In genomic region chr1:113836534-113836933, GRCh38 we compare ENCODE assay signal across 24 cellular contexts. TPM values are rescaled to one million over a fixed set of nuclear protein-coding genes. Genes with fewer than 3 reads are reported as not detected.
A peak's percentile ranks its signal among the peaks of the same experiment; 100 is the strongest.
DNase-seq lines count a peak whose midpoint lies in the region; ATAC-seq, FAIRE-seq and TF ChIP-seq lines count a peak whose summit lies in the region.
"Had no signal": no experiment of that assay in that cellular context is flagged by ENCODE, and none has a peak within 500 bp of the region (broad histone marks: within the 10 kb centered on the region; RNA-seq: fewer than 3 reads in every experiment).

No MANE protein-coding gene starts in this region.

- DNase-seq in CD8-positive, alpha-beta memory T cell = no peak
- DNase-seq in K562 (ENCODE audit: extremely low read depth in 1 of 4, low spot score in 3 of 4) = no peak
- no peak for DNase-seq in stimulated activated effector memory CD8-positive, alpha-beta T cell treated with anti-CD3 and anti-CD28 coated beads, Interleukin-12 subunit alpha, Interleukin-12 subunit beta, amount 100 ng/mL, for 72 hours (ENCODE audit: low spot score in 2 of 2)
- DNase-seq in DMS153 (lab: John Stamatoyannopoulos, UW) = no peak
- DNase-seq in HK-2 (ENCODE audit: unreplicated experiment) = no peak
- DNase-seq: 8988T; ACHN; AML-193; BE2C; Calu3; CD4-positive, alpha-beta T cell; COR-L47; DMS79; EL; GDM1; GOT3; H7; HCEC 1CT had no signal

- TF ChIP-seq RAD21 in K562 (CRISPR knock-in tag; conservative IDR thresholded peaks at IDR 0.05 in 1 of 2, IDR thresholded peaks at IDR 0.05 in 1 of 2) = no peak

- no peaks in the 10 kb centered on the region for H3K9me2 ChIP-seq in Loucy (replicated peaks; ENCODE audit: low read depth, low read length)

- peak overlapping the region; percentile 17 for H3K9ac ChIP-seq in Loucy (ENCODE audit: low read depth, low read length, poor library complexity, severe bottlenecking)
- no peak overlapping the region for H3K9ac ChIP-seq in K562 (ENCODE audit: insufficient read depth in 1 of 2, low read depth in 2 of 2, low read length in 2 of 2)
- H3K9ac ChIP-seq: BLaER1 treated with 17β-estradiol and CSF1 and Interleukin-3, amounts not matched to agents 10 nM and 100 nM had no signal

- no peak overlapping the region for H2AFZ ChIP-seq in Loucy (ENCODE audit: low read length)
- H2AFZ ChIP-seq in K562 (ENCODE audit: low read depth, low read length) = no peak overlapping the region

- no peak for FAIRE-seq in K562 (lab: Jason Lieb, UNC)
- FAIRE-seq: A549 had no signal

- no peaks in the 10 kb centered on the region for H3K4me1 ChIP-seq in CD8-positive, alpha-beta memory T cell (ENCODE audit: insufficient read depth, low read length)
- no peaks in the 10 kb centered on the region for H3K4me1 ChIP-seq in Loucy (ENCODE audit: insufficient read depth, low read length, poor library complexity, severe bottlenecking)
- H3K4me1 ChIP-seq in K562 (replicated peaks in 1 of 2; ENCODE audit: control insufficient read depth in 2 of 2, insufficient read depth in 2 of 2, low read length in 2 of 2) = no peaks in the 10 kb centered on the region
- H3K4me1 ChIP-seq: A549, BE2C had no signal

- CTCF ChIA-PET in CD8-positive, alpha-beta memory T cell (lab: Charles Lee) = interaction anchor here (0.6 to 2.4 kb wide), 10 partner anchors 68 to 446 kb away, joined by 3 to 35 read pairs (median 6); partner anchors contain the start of genes AP4B1, DCLRE1B and HIPK1
- CTCF ChIA-PET in K562 (lab: Yijun Ruan, JAX; ENCODE audit: low intra/inter-chr PET ratio) = interaction anchor here (0.7 to 1.9 kb wide), 5 partner anchors 68 to 447 kb away, joined by 3 to 23 read pairs (median 3); partner anchors contain the start of genes AP4B1 and DCLRE1B

- H3K36me3 ChIP-seq in CD8-positive, alpha-beta memory T cell (ENCODE audit: insufficient read depth, low read length) = peaks cover 11% of the 10 kb centered on the region
- H3K36me3 ChIP-seq in Loucy (ENCODE audit: insufficient read depth, low read length) (peaks cover 21% of the 10 kb centered on the region; the same call in 1 of the 2 replicates), K562 (ENCODE audit: control insufficient read depth, insufficient read depth, low read length) (no peaks in the 10 kb centered on the region)
- H3K36me3 ChIP-seq: BE2C had no signal

- intact Hi-C loops in K562 (cut with micrococcal nuclease) = loop anchor here (5.0 kb wide), 2 partner anchors 111 to 141 kb away; partner anchors contain the start of gene OLFML3

- H3K27me3 Mint-ChIP-seq in CD8-positive, alpha-beta memory T cell = no peaks in the 10 kb centered on the region
- H3K27me3 Mint-ChIP-seq: CD4-positive, alpha-beta T cell had no signal

- peak overlapping the region in 5 of 8 donors; percentile 38 to 89 (median 70) for H3K27ac Mint-ChIP-seq in CD8-positive, alpha-beta memory T cell
- H3K27ac Mint-ChIP-seq in stimulated activated effector memory CD8-positive, alpha-beta T cell treated with anti-CD3 and anti-CD28 coated beads, Interleukin-12 subunit alpha, Interleukin-12 subunit beta, amount 100 ng/mL, for 72 hours = peak overlapping the region; percentile 20

- WGBS in K562 (ENCODE audit: insufficient coverage, low coverage, missing lambda C conversion rate) = 71% methylated on average over 1 of the region's 1 CpG

- no peaks in the 10 kb centered on the region for H3K79me2 ChIP-seq in Loucy (ENCODE audit: insufficient read depth, low read length)
- H3K79me2 ChIP-seq in K562 (ENCODE audit: control insufficient read depth, insufficient read depth, low read length) = no peaks in the 10 kb centered on the region

- no peak overlapping the region for H3K4me3 ChIP-seq in CD8-positive, alpha-beta memory T cell (ENCODE audit: low read length)
- H3K4me3 ChIP-seq in Loucy (ENCODE audit: low read length, poor library complexity, severe bottlenecking) (no peak overlapping the region), K562 (no peak overlapping the region)
- H3K4me3 ChIP-seq: A549; BLaER1 treated with 17β-estradiol and CSF1 and Interleukin-3, amounts not matched to agents 10 nM and 100 nM; GM12878 had no signal

- no peaks in the 10 kb centered on the region for H4K20me1 ChIP-seq in Loucy (ENCODE audit: insufficient read depth, low read length, poor library complexity, severe bottlenecking)
- H4K20me1 ChIP-seq in K562 (replicated peaks; ENCODE audit: control insufficient read depth, insufficient read depth, low read length) = no peaks in the 10 kb centered on the region
- H4K20me1 ChIP-seq: BLaER1 treated with 17β-estradiol and CSF1 and Interleukin-3, amounts not matched to agents 10 nM and 100 nM had no signal

- peaks cover 9 to 14% (median 10%) of the 10 kb centered on the region in 3 donors for H3K4me1 Mint-ChIP-seq in CD8-positive, alpha-beta memory T cell
- no peaks in the 10 kb centered on the region for H3K4me1 Mint-ChIP-seq in stimulated activated effector memory CD8-positive, alpha-beta T cell treated with anti-CD3 and anti-CD28 coated beads, Interleukin-12 subunit alpha, Interleukin-12 subunit beta, amount 100 ng/mL, for 72 hours
- H3K4me1 Mint-ChIP-seq: CD14-positive monocyte had no signal

- H3K9me3 Mint-ChIP-seq in CD8-positive, alpha-beta memory T cell = no peaks in the 10 kb centered on the region
- no peaks in the 10 kb centered on the region for H3K9me3 Mint-ChIP-seq in stimulated activated effector memory CD8-positive, alpha-beta T cell treated with anti-CD3 and anti-CD28 coated beads, Interleukin-12 subunit alpha, Interleukin-12 subunit beta, amount 100 ng/mL, for 72 hours
- H3K9me3 Mint-ChIP-seq: CD4-positive, alpha-beta T cell had no signal

- BruUV-seq in K562 (replicated peaks; lab: Mats Ljungman, UMichigan) = no TSS peak

- no peaks in the 10 kb centered on the region for H3K27me3 ChIP-seq in CD8-positive, alpha-beta memory T cell (ENCODE audit: insufficient read depth, low read length, poor library complexity, severe bottlenecking)
- no peaks in the 10 kb centered on the region for H3K27me3 ChIP-seq in Loucy (ENCODE audit: insufficient read depth, low read length, poor library complexity, severe bottlenecking)
- no peaks in the 10 kb centered on the region for H3K27me3 ChIP-seq in K562 (ENCODE audit: control insufficient read depth in 2 of 2, insufficient read depth in 2 of 2, low read length in 2 of 2)
- H3K27me3 ChIP-seq: BLaER1 treated with 17β-estradiol and CSF1 and Interleukin-3, amounts not matched to agents 10 nM and 100 nM had no signal

- ATAC-seq in K562 (no peak), GM18858 (IDR thresholded peaks at IDR 0.05; ENCODE audit: unreplicated experiment) (no peak)
- ATAC-seq in stimulated activated effector memory CD8-positive, alpha-beta T cell treated with anti-CD3 and anti-CD28 coated beads, Interleukin-12 subunit alpha, Interleukin-12 subunit beta, amount 100 ng/mL, for 72 hours = no peak
- ATAC-seq: A549, GM12878 had no signal

- H3K4me2 ChIP-seq in Loucy (ENCODE audit: low read depth, low read length, poor library complexity, severe bottlenecking) = no peak overlapping the region
- no peak overlapping the region for H3K4me2 ChIP-seq in K562 (ENCODE audit: insufficient read depth, low read length)
- H3K4me2 ChIP-seq: BLaER1 treated with 17β-estradiol and CSF1 and Interleukin-3, amounts not matched to agents 10 nM and 100 nM had no signal

- in situ Hi-C loops in K562 (cut with MboI) = no loop called here

- POLR2A ChIA-PET in CD8-positive, alpha-beta memory T cell (lab: Charles Lee) = interaction anchor here (2.4 to 2.7 kb wide), 2 partner anchors 68 to 93 kb away, joined by 10 to 14 read pairs; partner anchors contain the start of genes AP4B1, DCLRE1B and HIPK1
- POLR2A ChIA-PET in K562 (lab: Yijun Ruan, JAX) = no interaction called here

- H3K9me1 ChIP-seq in K562 (ENCODE audit: control insufficient read depth, insufficient read depth, low read length) = no peaks in the 10 kb centered on the region

- H3K9me3 ChIP-seq in CD8-positive, alpha-beta memory T cell (ENCODE audit: low read length) = no peaks in the 10 kb centered on the region
- H3K9me3 ChIP-seq in Loucy (ENCODE audit: insufficient read depth, low read depth, low read length) (no peaks in the 10 kb centered on the region), K562 (replicated peaks; ENCODE audit: control insufficient read depth, insufficient read depth, low read depth, low read length) (no peaks in the 10 kb centered on the region)
- H3K9me3 ChIP-seq: A549, BE2C had no signal

- H3F3A ChIP-seq in Loucy (ENCODE audit: low read depth) = no peaks in the 10 kb centered on the region

- no peak overlapping the region for H3K27ac ChIP-seq in CD8-positive, alpha-beta memory T cell (ENCODE audit: low read depth, low read length)
- H3K27ac ChIP-seq in K562 (ENCODE audit: extremely low read depth, low read depth, low read length) = no peak overlapping the region
- H3K27ac ChIP-seq: A549; BLaER1 treated with 17β-estradiol and CSF1 and Interleukin-3, amounts not matched to agents 10 nM and 100 nM had no signal

- no peak overlapping the region for H3K4me3 Mint-ChIP-seq in CD8-positive, alpha-beta memory T cell
- no peak overlapping the region for H3K4me3 Mint-ChIP-seq in stimulated activated effector memory CD8-positive, alpha-beta T cell treated with anti-CD3 and anti-CD28 coated beads, Interleukin-12 subunit alpha, Interleukin-12 subunit beta, amount 100 ng/mL, for 72 hours
- H3K4me3 Mint-ChIP-seq: CD14-positive monocyte; CD4-positive, alpha-beta T cell had no signal

- H3K36me3 Mint-ChIP-seq in CD8-positive, alpha-beta memory T cell = peaks cover 8 to 68% (median 25%) of the 10 kb centered on the region in 3 donors
- H3K36me3 Mint-ChIP-seq in stimulated activated effector memory CD8-positive, alpha-beta T cell treated with anti-CD3 and anti-CD28 coated beads, Interleukin-12 subunit alpha, Interleukin-12 subunit beta, amount 100 ng/mL, for 72 hours = peaks cover 98% of the 10 kb centered on the region

- TF ChIP-seq CTCF in Loucy (conservative IDR thresholded peaks at IDR 0.05; ENCODE audit: low read length) = no peak
- no peak for TF ChIP-seq CTCF in K562 (IDR thresholded peaks at IDR 0.05 in 2 of 3, conservative IDR thresholded peaks at IDR 0.05 in 1 of 3; ENCODE audit: insufficient read depth in 2 of 3, low read depth in 1 of 3, low read length in 3 of 3)

- no peak for TF ChIP-seq POLR2A in K562 (conservative IDR thresholded peaks at IDR 0.05)

- no peak for TF ChIP-seq EP300 in K562 (IDR thresholded peaks at IDR 0.05; ENCODE audit: low read length)

RNA-seq across cellular contexts. Expression of gene RSBN1, which starts 24.3 kb away (rescaled TPM):
- total RNA-seq in CD8-positive, alpha-beta memory T cell = 10 to 100 TPM; 18.5 to 19.2 TPM
- polyA plus RNA-seq in CD8-positive, alpha-beta memory T cell = 44.5 TPM
- total RNA-seq in K562 (2011; cell fraction: chromatin; rRNA removed; ENCODE audit: low replicate concordance) = 20.7 and 44.4 TPM in 2 replicates
- 13.0 and 14.0 TPM in 2 replicates for total RNA-seq in K562 (2011; cell fraction: nucleolus; rRNA removed)
- total RNA-seq in K562 (2011; cell fraction: nucleoplasm; rRNA removed) = 15.7 and 19.8 TPM in 2 replicates
- total RNA-seq in K562 (2014; rRNA removed) (12.6 and 13.7 TPM in 2 replicates), K562 (2014; rRNA removed; fragmentation: Illumina TruSeq; extraction: Trizol) (15.4 and 17.2 TPM in 2 replicates), K562 (2015; rRNA removed; fragmentation: Illumina TruSeq; extraction: Trizol) (17.2 and 18.2 TPM in 2 replicates), K562 (2021) (17.6 and 20.3 TPM in 2 replicates)
- polyA plus RNA-seq in K562 (2011; rRNA removed) (20.7 and 24.3 TPM in 2 replicates), K562 (2014; fragmentation: Illumina TruSeq; extraction: Trizol) (12.2 and 12.6 TPM in 2 replicates), K562 (2014; fragmentation: Nextera tagmentation; extraction: Ambion mirVana) (10 to 100 TPM in 1 of 2 experiments, 1 to 10 TPM in 1; 4.5 to 13.0 TPM), K562 (2014; rRNA removed) (7.2 and 10.2 TPM in 2 replicates)
- polyA plus RNA-seq in K562 (2011; cell fraction: cytosol; rRNA removed) = 8.9 and 9.2 TPM in 2 replicates
- 13.6 and 25.6 TPM in 2 replicates for polyA plus RNA-seq in K562 (2011; cell fraction: nucleus; rRNA removed)
- polyA plus RNA-seq in K562 (2012) = 9.9 and 11.2 TPM in 2 replicates
- 149 and 167 TPM in 2 replicates for polyA minus RNA-seq in K562 (2011; rRNA and poly(A)+ RNA removed)
- polyA minus RNA-seq in K562 (2011; cell fraction: cytosol; rRNA and poly(A)+ RNA removed) = 21.8 and 29.6 TPM in 2 replicates
- polyA minus RNA-seq in K562 (2011; cell fraction: nucleus; rRNA and poly(A)+ RNA removed) = 16.6 and 29.9 TPM in 2 replicates

RNA-seq across cellular contexts. Expression of gene PTPN22, which starts 35.0 kb away (rescaled TPM):
- 10 to 100 TPM; 57.7 to 66.5 TPM for total RNA-seq in CD8-positive, alpha-beta memory T cell
- 83.2 TPM for polyA plus RNA-seq in CD8-positive, alpha-beta memory T cell
- total RNA-seq in K562 (2011; cell fraction: chromatin; rRNA removed; ENCODE audit: low replicate concordance) = 0.53 and 0.81 TPM in 2 replicates
- total RNA-seq in K562 (2011; cell fraction: nucleolus; rRNA removed) = 0.17 and 0.79 TPM in 2 replicates
- total RNA-seq in K562 (2011; cell fraction: nucleoplasm; rRNA removed) = 0.46 and 1.9 TPM in 2 replicates
- 0.82 and 1.3 TPM in 2 replicates for total RNA-seq in K562 (2014; rRNA removed)
- 1.9 and 2.0 TPM in 2 replicates for total RNA-seq in K562 (2014; rRNA removed; fragmentation: Illumina TruSeq; extraction: Trizol)
- total RNA-seq in K562 (2015; rRNA removed; fragmentation: Illumina TruSeq; extraction: Trizol) = 4.6 and 5.3 TPM in 2 replicates
- total RNA-seq in K562 (2021) = 1.0 and 1.3 TPM in 2 replicates
- polyA plus RNA-seq in K562 (2011; rRNA removed) = 0.45 and 0.76 TPM in 2 replicates
- polyA plus RNA-seq in K562 (2011; cell fraction: cytosol; rRNA removed) = 0.09 and 0.47 TPM in 2 replicates
- polyA plus RNA-seq in K562 (2011; cell fraction: nucleus; rRNA removed) = 0.77 and 0.98 TPM in 2 replicates
- polyA plus RNA-seq in K562 (2012) = 2.5 and 7.6 TPM in 2 replicates
- 1.9 and 2.3 TPM in 2 replicates for polyA plus RNA-seq in K562 (2014; fragmentation: Illumina TruSeq; extraction: Trizol)
- polyA plus RNA-seq in K562 (2014; fragmentation: Nextera tagmentation; extraction: Ambion mirVana) = 1 to 10 TPM; 1.1 to 1.6 TPM
- 0.95 and 1.4 TPM in 2 replicates for polyA plus RNA-seq in K562 (2014; rRNA removed)
- 0.46 and 2.4 TPM in 2 replicates for polyA minus RNA-seq in K562 (2011; rRNA and poly(A)+ RNA removed)
- 0.64 TPM in 1 of 2 replicates, not detected in the other for polyA minus RNA-seq in K562 (2011; cell fraction: cytosol; rRNA and poly(A)+ RNA removed)
- 0.81 and 2.4 TPM in 2 replicates for polyA minus RNA-seq in K562 (2011; cell fraction: nucleus; rRNA and poly(A)+ RNA removed)
- total RNA-seq: H7 had no signal
- polyA plus RNA-seq: A549 had no signal

RNA-seq across cellular contexts. Expression of gene BCL2L15, which starts 50.8 kb away (rescaled TPM):
- 1 to 10 TPM; 1.2 to 1.9 TPM for total RNA-seq in CD8-positive, alpha-beta memory T cell
- not detected for polyA plus RNA-seq in CD8-positive, alpha-beta memory T cell
- 1.4 and 2.8 TPM in 2 replicates for total RNA-seq in K562 (2011; cell fraction: chromatin; rRNA removed; ENCODE audit: low replicate concordance)
- total RNA-seq in K562 (2011; cell fraction: nucleolus; rRNA removed) = 0.53 and 0.67 TPM in 2 replicates
- total RNA-seq in K562 (2011; cell fraction: nucleoplasm; rRNA removed) = 0.95 and 2.5 TPM in 2 replicates
- total RNA-seq in K562 (2014; rRNA removed) (0.09 and 0.12 TPM in 2 replicates), K562 (2014; rRNA removed; fragmentation: Illumina TruSeq; extraction: Trizol) (0.32 and 0.33 TPM in 2 replicates), K562 (2015; rRNA removed; fragmentation: Illumina TruSeq; extraction: Trizol) (0.19 and 0.36 TPM in 2 replicates), K562 (2021) (0.09 and 0.72 TPM in 2 replicates)
- polyA plus RNA-seq in K562 (2011; rRNA removed) (0.25 and 0.74 TPM in 2 replicates), K562 (2014; fragmentation: Illumina TruSeq; extraction: Trizol) (0.06 and 0.26 TPM in 2 replicates), K562 (2014; fragmentation: Nextera tagmentation; extraction: Ambion mirVana) (under 1 TPM in 1 of 2 experiments, not detected in 1; 0.42 TPM), K562 (2014; rRNA removed) (0.32 and 0.78 TPM in 2 replicates)
- 0.10 and 0.15 TPM in 2 replicates for polyA plus RNA-seq in K562 (2011; cell fraction: cytosol; rRNA removed)
- polyA plus RNA-seq in K562 (2011; cell fraction: nucleus; rRNA removed) = 0.85 and 1.2 TPM in 2 replicates
- polyA plus RNA-seq in K562 (2012) = 0.20 and 0.43 TPM in 2 replicates
- 0.48 and 1.2 TPM in 2 replicates for polyA minus RNA-seq in K562 (2011; rRNA and poly(A)+ RNA removed)
- not detected in 2 replicates for polyA minus RNA-seq in K562 (2011; cell fraction: cytosol; rRNA and poly(A)+ RNA removed)
- polyA minus RNA-seq in K562 (2011; cell fraction: nucleus; rRNA and poly(A)+ RNA removed) = 0.33 and 0.40 TPM in 2 replicates
- total RNA-seq: H7 had no signal
- polyA plus RNA-seq: CD14-positive monocyte had no signal

Comparison
In these comparisons a context has a peak if more than half of its experiments do, and no peak if none do; other contexts are left out.
1. RNA of gene PTPN22, which starts 35.0 kb away (total RNA-seq): 57.7 to 66.5 TPM in CD8-positive, alpha-beta memory T cell; 0.17 to 5.3 TPM in K562; every median in the first group is over 4 times any median in the second.